In the genomic region with DNA sequence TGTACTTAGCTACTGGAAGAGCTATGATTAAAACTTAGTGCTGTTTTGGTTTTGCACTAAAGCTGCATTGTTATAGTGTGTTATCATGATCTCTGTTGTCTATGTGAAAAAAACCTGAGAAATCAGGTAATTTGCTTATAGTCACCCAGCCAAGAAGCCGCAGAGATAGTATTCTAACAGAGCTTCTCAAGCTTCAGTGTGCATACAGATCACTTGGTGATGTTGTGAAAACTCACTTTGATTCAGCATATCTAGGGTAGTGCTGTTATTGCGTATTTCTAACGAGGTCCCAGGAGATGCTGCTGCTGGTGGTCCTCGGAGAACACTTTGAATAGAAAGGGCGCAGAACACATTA, we compare ENCODE assay signal across 8 cellular contexts.
DNase-seq lines count a peak whose midpoint lies in the region; ATAC-seq and TF ChIP-seq lines count a peak whose summit lies in the region.

No MANE protein-coding gene starts in this region.

- H3K27ac ChIP-seq in mammary epithelial cell (ENCODE audit: insufficient read depth, low read depth, low read length) = no peak overlapping the region
- peak overlapping the region; percentile 31 for H3K27ac ChIP-seq in brain microvascular endothelial cell
- peak overlapping the region; percentile 6 to 12 for H3K27ac ChIP-seq in uterus

- H3K36me3 Mint-ChIP-seq in MCF 10A (ENCODE audit: insufficient read depth, unreplicated experiment) = no peaks in the 10 kb centered on the region

- H3K9me3 ChIP-seq in mammary epithelial cell (replicated peaks; ENCODE audit: insufficient read depth, low read length) (no peaks in the 10 kb centered on the region), uterus (no peaks in the 10 kb centered on the region)

- intact Hi-C loops in MCF 10A (cut with micrococcal nuclease) = loop anchor here (2.0 kb wide), 1 partner anchor 56 kb away; no protein-coding TSS in a partner anchor
- intact Hi-C loops in mammary epithelial cell (cut with micrococcal nuclease) = no loop called here
- intact Hi-C loops in uterus (cut with DNase I; ENCODE audit: low total_unique reads) = loop anchor here (5.0 kb wide), 1 partner anchor 89 kb away; no protein-coding TSS in a partner anchor

- H3K36me3 ChIP-seq in mammary epithelial cell (ENCODE audit: insufficient read depth, low read length) (no peaks in the 10 kb centered on the region), brain microvascular endothelial cell (replicated peaks) (no peaks in the 10 kb centered on the region), uterus (no peaks in the 10 kb centered on the region)

- no peaks in the 10 kb centered on the region for H3K9me3 Mint-ChIP-seq in MCF 10A (ENCODE audit: unreplicated experiment)
- H3K9me3 Mint-ChIP-seq in stimulated activated naive CD8-positive, alpha-beta T cell treated with anti-CD3 and anti-CD28 coated beads, Interleukin-15, amount 100 ng/mL, for 72 hours = peaks cover 0 to 10% of the 10 kb centered on the region in 2 donors

- ATAC-seq in HG03159 (IDR thresholded peaks at IDR 0.05; ENCODE audit: unreplicated experiment) = peak; percentile 49
- ATAC-seq in stimulated activated naive CD8-positive, alpha-beta T cell treated with anti-CD3 and anti-CD28 coated beads, Interleukin-15, amount 100 ng/mL, for 72 hours = no peak

- no peak overlapping the region for H3K9ac ChIP-seq in mammary epithelial cell (ENCODE audit: insufficient read depth, low read length)

- TF ChIP-seq CTCF in MCF 10A (IDR thresholded peaks at IDR 0.05; ENCODE audit: unreplicated experiment) (no peak), mammary epithelial cell (conservative IDR thresholded peaks at IDR 0.05 in 1 of 2, IDR thresholded peaks at IDR 0.05 in 1 of 2; ENCODE audit: extremely low read depth in 1 of 2, insufficient read depth in 1 of 2, low read depth in 1 of 2, low read length in 2 of 2) (no peak), brain microvascular endothelial cell (IDR thresholded peaks at IDR 0.05; ENCODE audit: low read depth, low read length, missing control alignments) (no peak), uterus (IDR thresholded peaks at IDR 0.05) (no peak)

- no peak overlapping the region for H3K4me3 Mint-ChIP-seq in MCF 10A (ENCODE audit: unreplicated experiment)
- peak overlapping the region in 1 of 2 donors; percentile 72 for H3K4me3 Mint-ChIP-seq in stimulated activated naive CD8-positive, alpha-beta T cell treated with anti-CD3 and anti-CD28 coated beads, Interleukin-15, amount 100 ng/mL, for 72 hours

- H3K79me2 ChIP-seq in mammary epithelial cell (ENCODE audit: insufficient read depth, low read length) = no peaks in the 10 kb centered on the region

- WGBS in mammary epithelial cell (ENCODE audit: low coverage, missing lambda C conversion rate) = 51% methylated on average over 5 of the region's 5 CpGs

- dilution Hi-C loops in mammary epithelial cell (cut with HindIII; ENCODE audit: low sequenced_read_pairs) = no loop called here

- H3K4me1 Mint-ChIP-seq in MCF 10A (ENCODE audit: insufficient read depth, unreplicated experiment) = peaks cover 32% of the 10 kb centered on the region
- H3K4me1 Mint-ChIP-seq in stimulated activated naive CD8-positive, alpha-beta T cell treated with anti-CD3 and anti-CD28 coated beads, Interleukin-15, amount 100 ng/mL, for 72 hours = peaks cover 81% of the 10 kb centered on the region

- no peak overlapping the region for H2AFZ ChIP-seq in mammary epithelial cell (ENCODE audit: low read depth, low read length)

- in situ Hi-C loops in mammary epithelial cell (cut with MboI; ENCODE audit: low sequenced_read_pairs in 2 of 2) = no loop called here
- in situ Hi-C loops in brain microvascular endothelial cell (cut with HindIII; ENCODE audit: low pct_ligation_motif_present, low sequenced_read_pairs) = no loop called here

- no peaks in the 10 kb centered on the region for H3K27me3 Mint-ChIP-seq in MCF 10A (ENCODE audit: insufficient read depth, unreplicated experiment)
- H3K27me3 Mint-ChIP-seq in stimulated activated naive CD8-positive, alpha-beta T cell treated with anti-CD3 and anti-CD28 coated beads, Interleukin-15, amount 100 ng/mL, for 72 hours = no peaks in the 10 kb centered on the region

- no peak overlapping the region for H3K4me2 ChIP-seq in mammary epithelial cell (ENCODE audit: insufficient read depth, low read depth, low read length)

- BruUV-seq in MCF 10A (replicated peaks; lab: Mats Ljungman, UMichigan) (no TSS peak), mammary epithelial cell (replicated peaks; lab: Mats Ljungman, UMichigan) (no TSS peak)

- H3K4me1 ChIP-seq in mammary epithelial cell (ENCODE audit: insufficient read depth, low read length) (peaks cover 14% of the 10 kb centered on the region), uterus (no peaks in the 10 kb centered on the region)

- TF ChIP-seq POLR2A in uterus (IDR thresholded peaks at IDR 0.05) = no peak

- CTCF ChIA-PET in MCF 10A (lab: Yijun Ruan, JAX) (interaction anchor here (0.8 to 2.7 kb wide), 20 partner anchors 9 to 99 kb away, joined by 3 to 19 read pairs (median 4); no protein-coding TSS in a partner anchor), mammary epithelial cell (lab: Charles Lee; ENCODE audit: low non-redundant PET) (interaction anchor here (0.7 to 0.8 kb wide), 2 partner anchors 71 to 99 kb away, joined by 3 to 4 read pairs; no protein-coding TSS in a partner anchor)

- peak overlapping the region; percentile 10 for H3K27ac Mint-ChIP-seq in MCF 10A (ENCODE audit: low read depth, unreplicated experiment)
- peak overlapping the region in 1 of 2 donors; percentile 40 for H3K27ac Mint-ChIP-seq in stimulated activated naive CD8-positive, alpha-beta T cell treated with anti-CD3 and anti-CD28 coated beads, Interleukin-15, amount 100 ng/mL, for 72 hours

- H3K27me3 ChIP-seq in mammary epithelial cell (ENCODE audit: insufficient read depth, low read length) (no peaks in the 10 kb centered on the region), brain microvascular endothelial cell (replicated peaks) (no peaks in the 10 kb centered on the region), uterus (no peaks in the 10 kb centered on the region)

- no peak for DNase-seq in MCF 10A (ENCODE audit: unreplicated experiment)
- DNase-seq in mammary epithelial cell = no peak
- DNase-seq in brain microvascular endothelial cell = no peak
- no peak for DNase-seq in uterus
- DNase-seq in stimulated activated naive CD8-positive, alpha-beta T cell treated with anti-CD3 and anti-CD28 coated beads, Interleukin-15, amount 100 ng/mL, for 72 hours = no peak
- no peak for DNase-seq in effector CD4-positive, alpha-beta T cell
- DNase-seq in NCI-H2196 (lab: John Stamatoyannopoulos, UW; ENCODE audit: unreplicated experiment) = no peak

- H3K4me3 ChIP-seq in mammary epithelial cell (replicated peaks in 1 of 3; ENCODE audit: insufficient read depth in 1 of 3, low read depth in 2 of 3, low read length in 3 of 3) (no peak overlapping the region), brain microvascular endothelial cell (ENCODE audit: low read depth, low read length) (no peak overlapping the region), uterus (no peak overlapping the region)

- H4K20me1 ChIP-seq in mammary epithelial cell (ENCODE audit: insufficient read depth, low read length) = no peaks in the 10 kb centered on the region

- POLR2A ChIA-PET in MCF 10A (lab: Yijun Ruan, JAX) = interaction anchor here (0.7 to 4.0 kb wide), 30 partner anchors 9 to 492 kb away, joined by 3 to 37 read pairs (median 4); a partner anchor contains a TSS
